ENCODE assay signal across 1 cellular context in genomic region chr3:170734043-170734736, GRCh38.
TF ChIP-seq lines count a peak whose summit lies in the region.

No MANE protein-coding gene starts in this region.

TF ChIP-seq in H1, 55 proteins besides CTCF, POLR2A, EP300 and RAD21 (continued from another document):
- TF ChIP-seq EGR1 (IDR thresholded peaks at IDR 0.05; ENCODE audit: borderline replicate concordance, low read depth, low read length), result no peak
- no peak for TF ChIP-seq MAX (IDR thresholded peaks at IDR 0.05)
- no peak for TF ChIP-seq HDAC2 (IDR thresholded peaks at IDR 0.05; ENCODE audit: borderline replicate concordance in 1 of 2, low read depth in 2 of 2, low read length in 2 of 2)
- TF ChIP-seq USF2 (IDR thresholded peaks at IDR 0.05; ENCODE audit: low read length), result no peak
- no peak for TF ChIP-seq GABPA (IDR thresholded peaks at IDR 0.05; ENCODE audit: borderline replicate concordance, insufficient read depth, low read length)
- TF ChIP-seq YY1 (IDR thresholded peaks at IDR 0.05; ENCODE audit: low read depth, low read length), result no peak
- TF ChIP-seq SIX5 (IDR thresholded peaks at IDR 0.05; ENCODE audit: low read depth, low read length), result no peak
- no peak for TF ChIP-seq ATF3 (IDR thresholded peaks at IDR 0.05; ENCODE audit: insufficient read depth, low read depth, low read length)
- TF ChIP-seq CEBPB (IDR thresholded peaks at IDR 0.05; ENCODE audit: low read depth, low read length), result no peak
- no peak for TF ChIP-seq CREB1 (IDR thresholded peaks at IDR 0.05)
- no peak for TF ChIP-seq SUZ12 (IDR thresholded peaks at IDR 0.05; ENCODE audit: low read length)
TF ChIP-seq in H1: peak in this region for 0.
